8 cellular contexts compared by ENCODE assay signal in genomic region chr4:113759696-113760093, GRCh38. TPM values are rescaled to one million over a fixed set of nuclear protein-coding genes. Genes with fewer than 3 reads are reported as not detected.
DNase-seq lines count a peak whose midpoint lies in the region; ATAC-seq, FAIRE-seq and TF ChIP-seq lines count a peak whose summit lies in the region.

No MANE protein-coding gene starts in this region.

- in situ Hi-C loops in HepG2 (cut with HindIII; ENCODE audit: extremely low pct_ligation_motif_present, low pct_unique_long_range_greater_than_20kb): loop anchor here (5.0 to 10.0 kb wide), 2 partner anchors 212 to 365 kb away; no protein-coding TSS in a partner anchor

- peak overlapping the region; percentile 87 for H3K4me2 ChIP-seq in HepG2 (ENCODE audit: low read depth, low read length)

- WGBS in HepG2 (ENCODE audit: low lambda C conversion rate): 4% methylated on average over 4 of the region's 4 CpGs
- 18 to 30% methylated on average over 4 of the region's 4 CpGs for WGBS in thyroid gland, 2 donors

- no peaks in the 10 kb centered on the region for H3K9me3 Mint-ChIP-seq in activated T-cell treated with anti-CD3 and anti-CD28 coated beads, Interleukin-2, amount 50 U/mL, for 24 hours

- H3K36me3 ChIP-seq in adipocyte (ENCODE audit: control insufficient read depth, insufficient read depth, low read length, severe bottlenecking) (peaks cover 24% of the 10 kb centered on the region), HepG2 (replicated peaks in 1 of 2; ENCODE audit: control insufficient read depth in 1 of 2, insufficient read depth in 2 of 2, low read length in 2 of 2) (no peaks in the 10 kb centered on the region), thyroid gland (no peaks in the 10 kb centered on the region)

- peaks cover 52% of the 10 kb centered on the region for H3K79me2 ChIP-seq in HepG2 (ENCODE audit: insufficient read depth, low read length)

- no peaks in the 10 kb centered on the region for H3K27me3 ChIP-seq in adipocyte (replicated peaks; ENCODE audit: control insufficient read depth, insufficient read depth, low read length)
- no peaks in the 10 kb centered on the region; a peak in 1 of 5 replicates for H3K27me3 ChIP-seq in HepG2 (ENCODE audit: control insufficient read depth in 1 of 2, insufficient read depth in 2 of 2, low read length in 2 of 2)
- no peaks in the 10 kb centered on the region for H3K27me3 ChIP-seq in thyroid gland

- intact Hi-C loops in HepG2 (cut with micrococcal nuclease; ENCODE audit: unreplicated experiment) (loop anchor here (2.0 to 10.0 kb wide), 4 partner anchors 75 to 615 kb away; no protein-coding TSS in a partner anchor), thyroid gland (cut with DNase I) (loop anchor here (5.0 kb wide), 1 partner anchor 212 kb away; no protein-coding TSS in a partner anchor)

- H3K4me1 ChIP-seq in adipocyte (ENCODE audit: control insufficient read depth, insufficient read depth, low read length): peaks cover 42% of the 10 kb centered on the region
- peaks cover 52% of the 10 kb centered on the region for H3K4me1 ChIP-seq in HepG2 (ENCODE audit: insufficient read depth, low read length)
- peaks cover 4 to 11% of the 10 kb centered on the region in 2 donors for H3K4me1 ChIP-seq in thyroid gland

- DNase-seq in activated T-cell treated with anti-CD3 and anti-CD28 coated beads, Interleukin-2, amount 50 U/mL, for 24 hours: no peak
- DNase-seq in activated T-cell treated with anti-CD3 and anti-CD28 coated beads, Interleukin-2, amount 50 U/mL, for 1 hour: no peak
- peak; percentile 52 for DNase-seq in adipocyte (ENCODE audit: low read depth)
- DNase-seq in HepG2 (ENCODE audit: low spot score): no peak
- DNase-seq in thyroid gland: no peak
- no peak for DNase-seq in stimulated activated CD4-positive, alpha-beta T cell treated with anti-CD3 and anti-CD28 coated beads, Interleukin-4, amount 100 ng/mL, for 1 hour
- no peak for DNase-seq in NCI-H345 treated with DMSO at 0.1 percent for 48 hours (lab: John Stamatoyannopoulos, UW; ENCODE audit: unreplicated experiment)
- DNase-seq in SHP77 (lab: John Stamatoyannopoulos, UW): no peak

- H3K4me3 Mint-ChIP-seq in activated T-cell treated with anti-CD3 and anti-CD28 coated beads, Interleukin-2, amount 50 U/mL, for 24 hours: peak overlapping the region; percentile 88

- TF ChIP-seq CTCF in HepG2 (CRISPR knock-in tag; IDR thresholded peaks at IDR 0.05): no peak
- TF ChIP-seq CTCF in thyroid gland (IDR thresholded peaks at IDR 0.05): no peak

- POLR2A ChIA-PET in HepG2 (lab: Yijun Ruan, JAX): interaction anchor here (1.0 to 1.2 kb wide), 3 partner anchors 123 to 356 kb away, joined by 3 read pairs; no protein-coding TSS in a partner anchor

- H3K4me3 ChIP-seq in adipocyte (ENCODE audit: low read length) (peak overlapping the region; percentile 90), HepG2 (replicated peaks in 1 of 3; ENCODE audit: insufficient read depth in 1 of 3, low read depth in 2 of 3, low read length in 3 of 3) (peak overlapping the region; percentile 70 to 96 (median 94)), thyroid gland (replicated peaks in 1 of 3) (peak overlapping the region in 2 of 3 donors; percentile 73 to 85)

- peaks cover 55% of the 10 kb centered on the region for H3K4me1 Mint-ChIP-seq in activated T-cell treated with anti-CD3 and anti-CD28 coated beads, Interleukin-2, amount 50 U/mL, for 24 hours (ENCODE audit: low read depth)

- H4K20me1 ChIP-seq in HepG2 (ENCODE audit: insufficient read depth, low read length): no peaks in the 10 kb centered on the region

- TF ChIP-seq EP300 in HepG2 (IDR thresholded peaks at IDR 0.05; ENCODE audit: low read depth in 2 of 2, low read length in 2 of 2) (no peak), HepG2 (CRISPR knock-in tag; IDR thresholded peaks at IDR 0.05; ENCODE audit: borderline replicate concordance) (no peak)

- CTCF ChIA-PET in HepG2 (lab: Yijun Ruan, JAX; ENCODE audit: low intra/inter-chr PET ratio, low total read pairs): no interaction called here

- H3K27ac ChIP-seq in HepG2 (ENCODE audit: extremely low read length, insufficient read depth, low read length): peak overlapping the region; percentile 95
- H3K27ac ChIP-seq in thyroid gland: peak overlapping the region; percentile 97 to 99 (median 99)

- peaks cover 64% of the 10 kb centered on the region for H3K36me3 Mint-ChIP-seq in activated T-cell treated with anti-CD3 and anti-CD28 coated beads, Interleukin-2, amount 50 U/mL, for 24 hours (ENCODE audit: low read depth)

- H3K9me3 ChIP-seq in adipocyte (ENCODE audit: control insufficient read depth, low read length): no peaks in the 10 kb centered on the region
- no peaks in the 10 kb centered on the region for H3K9me3 ChIP-seq in HepG2 (ENCODE audit: low read length)
- H3K9me3 ChIP-seq in thyroid gland: no peaks in the 10 kb centered on the region

- BruUV-seq in HepG2 (replicated peaks; lab: Mats Ljungman, UMichigan): no TSS peak

- FAIRE-seq in HepG2 (lab: Jason Lieb, UNC): no peak

- no peak for TF ChIP-seq RAD21 in HepG2 (CRISPR knock-in tag; IDR thresholded peaks at IDR 0.05)

- no peak overlapping the region for H2AFZ ChIP-seq in HepG2 (ENCODE audit: low read length)

- peak overlapping the region; percentile 96 for H3K27ac Mint-ChIP-seq in activated T-cell treated with anti-CD3 and anti-CD28 coated beads, Interleukin-2, amount 50 U/mL, for 24 hours

- no peak for ATAC-seq in HepG2

- no peak for TF ChIP-seq POLR2A in HepG2 (IDR thresholded peaks at IDR 0.05; ENCODE audit: insufficient read depth in 1 of 2, low read depth in 2 of 2, low read length in 2 of 2)
- no peak for TF ChIP-seq POLR2A in thyroid gland (IDR thresholded peaks at IDR 0.05)

- no peaks in the 10 kb centered on the region for H3K27me3 Mint-ChIP-seq in activated T-cell treated with anti-CD3 and anti-CD28 coated beads, Interleukin-2, amount 50 U/mL, for 24 hours

- H3K9ac ChIP-seq in adipocyte (ENCODE audit: low read length): peak overlapping the region; percentile 100
- H3K9ac ChIP-seq in HepG2 (ENCODE audit: insufficient read depth, low read depth, low read length): peak overlapping the region; percentile 89

TF ChIP-seq in HepG2, 621 proteins besides CTCF, POLR2A, EP300 and RAD21 (continues in another document):
- TF ChIP-seq CCAR2 (optimal IDR thresholded peaks at IDR 0.05; ENCODE audit: low read depth, low read length) (no peak), KDM5A (IDR thresholded peaks at IDR 0.05; ENCODE audit: borderline replicate concordance, low read length) (no peak), MLXIP (CRISPR knock-in tag; IDR thresholded peaks at IDR 0.05; ENCODE audit: borderline replicate concordance) (no peak)

RNA-seq across cellular contexts. Expression of gene CAMK2D, which starts 1.8 kb away (rescaled TPM):
- total RNA-seq in HepG2 (2016; rRNA removed; fragmentation: Illumina TruSeq; extraction: Trizol) (65.4 and 86.7 TPM in 2 replicates), thyroid gland (10 to 100 TPM; 57.3 to 78.4 (median 61.8) TPM)
- 5.3 and 6.4 TPM in 2 replicates for total RNA-seq in HepG2 (2016; cell fraction: cytosol; rRNA removed; fragmentation: Illumina TruSeq; extraction: Trizol; ENCODE audit: low read depth)
- 64.9 and 87.5 TPM in 2 replicates for total RNA-seq in HepG2 (2016; cell fraction: insoluble cytoplasmic fraction; rRNA removed; fragmentation: Illumina TruSeq; extraction: Trizol)
- 15.6 and 15.7 TPM in 2 replicates for total RNA-seq in HepG2 (2016; cell fraction: membrane; rRNA removed; fragmentation: Illumina TruSeq; extraction: Trizol)
- total RNA-seq in HepG2 (2016; cell fraction: nucleus; rRNA removed; fragmentation: Illumina TruSeq; extraction: Trizol): 73.6 and 76.3 TPM in 2 replicates
- polyA plus RNA-seq in HepG2 (2011; rRNA removed): 12.9 and 18.0 TPM in 2 replicates
- 7.2 and 11.1 TPM in 2 replicates for polyA plus RNA-seq in HepG2 (2011; cell fraction: cytosol; rRNA removed)
- 10.2 and 12.5 TPM in 2 replicates for polyA plus RNA-seq in HepG2 (2011; cell fraction: nucleus; rRNA removed)
- 12.4 and 24.9 TPM in 2 replicates for polyA plus RNA-seq in HepG2 (2012)
- polyA plus RNA-seq in HepG2 (2016; cell fraction: cytosol; fragmentation: Illumina TruSeq; extraction: Trizol; ENCODE audit: low read depth): 2.1 and 2.5 TPM in 2 replicates
- polyA plus RNA-seq in HepG2 (2016; cell fraction: insoluble cytoplasmic fraction; fragmentation: Illumina TruSeq; extraction: Trizol; ENCODE audit: low read depth): 52.0 and 56.8 TPM in 2 replicates
- polyA plus RNA-seq in HepG2 (2016; cell fraction: membrane; fragmentation: Illumina TruSeq; extraction: Trizol; ENCODE audit: low read depth): 6.8 and 7.3 TPM in 2 replicates
- polyA plus RNA-seq in HepG2 (2016; cell fraction: nucleus; fragmentation: Illumina TruSeq; extraction: Trizol; ENCODE audit: insufficient read depth, low read depth): 34.5 and 36.0 TPM in 2 replicates
- polyA minus RNA-seq in HepG2 (2011; rRNA and poly(A)+ RNA removed; ENCODE audit: low replicate concordance): 3.7 and 30.5 TPM in 2 replicates
- 24.3 and 30.2 TPM in 2 replicates for polyA minus RNA-seq in HepG2 (2011; cell fraction: cytosol; rRNA and poly(A)+ RNA removed)
- polyA minus RNA-seq in HepG2 (2011; cell fraction: nucleus; rRNA and poly(A)+ RNA removed): 97.8 and 99.0 TPM in 2 replicates
